In genomic region chr10:25561761-25562160, GRCh38 we compare ENCODE assay signal across 23 cellular contexts.
"Had no signal": no experiment of that assay in that cellular context is flagged by ENCODE, and none has a peak within 500 bp of the region (broad histone marks: within the 10 kb centered on the region; RNA-seq: fewer than 3 reads in every experiment).

No MANE protein-coding gene starts in this region.

- H3K4me1 Mint-ChIP-seq: natural killer cell had no signal

- H3K9me3 Mint-ChIP-seq: neural progenitor cell had no signal

- H3K36me3 Mint-ChIP-seq: natural killer cell, neural progenitor cell had no signal

- H3K27ac Mint-ChIP-seq: natural killer cell, neural progenitor cell had no signal

- H3K9me3 ChIP-seq: esophagus muscularis mucosa, gastrocnemius medialis, ovary, right atrium auricular region, sigmoid colon, stomach, thoracic aorta, transverse colon had no signal

- H3K4me2 ChIP-seq: neural progenitor cell had no signal

- ATAC-seq: gastrocnemius medialis, left lobe of liver, natural killer cell had no signal

- H2AFZ ChIP-seq: neural progenitor cell had no signal

- H3K9ac ChIP-seq: neural progenitor cell had no signal

- H3K4me1 ChIP-seq: esophagus muscularis mucosa, gastrocnemius medialis, right atrium auricular region, sigmoid colon, stomach, transverse colon had no signal

- H3K4me3 Mint-ChIP-seq: natural killer cell, neural progenitor cell had no signal

- H3K4me3 ChIP-seq: dorsolateral prefrontal cortex, esophagus muscularis mucosa, gastrocnemius medialis, neural progenitor cell, ovary, right atrium auricular region, sigmoid colon, skin epidermis, stomach, thoracic aorta, transverse colon had no signal

- H3K27me3 ChIP-seq: dorsolateral prefrontal cortex, esophagus muscularis mucosa, gastrocnemius medialis, neural progenitor cell, ovary, right atrium auricular region, sigmoid colon, stomach, transverse colon had no signal

- DNase-seq: cortex of kidney; effector memory CD4-positive, alpha-beta T cell; gastrocnemius medialis; islet precursor cell; mammary epithelial cell; natural killer cell; nucleus accumbens; ovary; sigmoid colon; stimulated activated CD4-positive, alpha-beta T cell treated with anti-CD3 and anti-CD28 coated beads, Interleukin-2, amount 100 ng/mL, for 24 hours; stimulated activated CD4-positive, alpha-beta T cell treated with anti-CD3 and anti-CD28 coated beads, Interleukin-4, amount 100 ng/mL, for 4 hours; stimulated activated naive CD4-positive, alpha-beta T cell; stomach; substantia nigra; transverse colon had no signal

- H3K27ac ChIP-seq: epithelial cell of prostate, esophagus muscularis mucosa, gastrocnemius medialis, neural progenitor cell, ovary, right atrium auricular region, sigmoid colon, skin epidermis, stomach, thoracic aorta, transverse colon had no signal

- H3K36me3 ChIP-seq: esophagus muscularis mucosa, gastrocnemius medialis, neural progenitor cell, ovary, right atrium auricular region, sigmoid colon, stomach, thoracic aorta, transverse colon had no signal
